ENCODE assay signal across 8 cellular contexts in the genomic region with DNA sequence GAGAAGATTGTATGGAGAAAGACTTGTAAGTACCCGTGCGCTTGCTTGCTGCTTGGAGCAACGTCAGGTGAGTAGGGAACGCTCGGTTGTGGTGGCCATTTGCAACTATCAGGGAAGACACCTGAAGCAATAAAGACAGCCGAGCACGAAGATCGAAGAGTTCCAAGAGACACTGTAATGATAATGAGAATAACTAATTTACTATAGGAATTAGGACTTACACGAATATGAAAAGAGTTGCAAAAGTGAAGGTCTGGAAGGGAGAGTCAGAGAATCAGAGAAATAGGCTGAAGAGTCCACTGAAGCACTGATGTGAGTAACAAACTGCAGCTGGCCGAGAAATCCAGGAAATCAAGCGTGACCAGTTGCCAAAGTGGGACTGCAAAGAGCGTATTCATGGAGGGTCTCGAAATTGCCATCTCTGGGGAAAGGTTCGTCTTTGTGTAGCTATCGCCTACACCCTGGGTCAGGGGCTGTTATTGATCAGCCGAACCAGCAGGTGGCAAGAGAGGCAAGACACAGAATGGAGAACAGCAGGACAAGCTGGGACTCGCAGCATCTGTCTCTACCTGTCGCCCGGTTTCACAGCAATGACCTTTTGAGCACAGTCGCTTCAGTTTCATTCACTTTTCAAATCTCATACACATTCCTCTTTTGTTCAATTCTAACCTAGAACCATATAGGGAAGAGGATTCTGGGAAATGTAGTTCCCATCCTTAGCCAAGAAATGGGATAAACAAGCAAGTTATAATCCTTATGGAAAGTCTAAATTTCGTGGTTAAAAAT. TPM values are rescaled to one million over a fixed set of nuclear protein-coding genes. Genes with fewer than 3 reads are reported as not detected.
DNase-seq lines count a peak whose midpoint lies in the region; ATAC-seq, FAIRE-seq and TF ChIP-seq lines count a peak whose summit lies in the region.

No MANE protein-coding gene starts in this region.

- H2AFZ ChIP-seq in KMS-11 (ENCODE audit: low read depth) = peak overlapping the region; percentile 94

- no peak overlapping the region for H3K27ac ChIP-seq in KMS-11
- no peak overlapping the region for H3K27ac ChIP-seq in subcutaneous abdominal adipose tissue (ENCODE audit: low read depth, low read length)

- H3K4me3 ChIP-seq in KMS-11 (IDR thresholded peaks at IDR 0.05; ENCODE audit: insufficient read depth, low read depth, low read length) (no peak overlapping the region), fibroblast of villous mesenchyme (ENCODE audit: low read depth, low read length) (peak overlapping the region; percentile 60), subcutaneous abdominal adipose tissue (ENCODE audit: low read depth in 1 of 5, low read length in 5 of 5) (peak overlapping the region; percentile 58 to 90 (median 82))

- H3K36me3 ChIP-seq in KMS-11 (ENCODE audit: insufficient read depth) (no peaks in the 10 kb centered on the region), subcutaneous abdominal adipose tissue (ENCODE audit: control insufficient read depth in 5 of 5, insufficient read depth in 5 of 5, low read length in 5 of 5) (no peaks in the 10 kb centered on the region)

- H3K4me1 Mint-ChIP-seq in activated T-helper 17 cell treated with anti-CD3 and anti-CD28 coated beads, Interleukin-2, amount 50 U/mL, for 72 hours = peaks cover 9% of the 10 kb centered on the region
- H3K4me1 Mint-ChIP-seq in neural crest cell = peaks cover 18% of the 10 kb centered on the region

- no peaks in the 10 kb centered on the region for H3K36me3 Mint-ChIP-seq in activated T-helper 17 cell treated with anti-CD3 and anti-CD28 coated beads, Interleukin-2, amount 50 U/mL, for 72 hours (ENCODE audit: low read depth)
- no peaks in the 10 kb centered on the region for H3K36me3 Mint-ChIP-seq in neural crest cell (ENCODE audit: low read depth)

- no peaks in the 10 kb centered on the region for H3K79me2 ChIP-seq in KMS-11 (ENCODE audit: insufficient read depth, low read depth)

- no peaks in the 10 kb centered on the region for H3K27me3 Mint-ChIP-seq in activated T-helper 17 cell treated with anti-CD3 and anti-CD28 coated beads, Interleukin-2, amount 50 U/mL, for 72 hours
- no peaks in the 10 kb centered on the region for H3K27me3 Mint-ChIP-seq in neural crest cell (ENCODE audit: low read depth)

- no peak for FAIRE-seq in RCC 7860 (lab: Jason Lieb, UNC)

- H3K4me2 ChIP-seq in KMS-11 = peak overlapping the region; percentile 26

- no peak overlapping the region for H3K27ac Mint-ChIP-seq in activated T-helper 17 cell treated with anti-CD3 and anti-CD28 coated beads, Interleukin-2, amount 50 U/mL, for 72 hours
- H3K27ac Mint-ChIP-seq in neural crest cell (ENCODE audit: unreplicated experiment) = peak overlapping the region; percentile 94

- H3K4me3 Mint-ChIP-seq in activated T-helper 17 cell treated with anti-CD3 and anti-CD28 coated beads, Interleukin-2, amount 50 U/mL, for 72 hours = peak overlapping the region; percentile 85
- peak overlapping the region; percentile 94 for H3K4me3 Mint-ChIP-seq in neural crest cell

- H3K9ac ChIP-seq in KMS-11 = no peak overlapping the region
- peak overlapping the region in 4 of 5 donors; percentile 15 to 68 (median 67) for H3K9ac ChIP-seq in subcutaneous abdominal adipose tissue (ENCODE audit: low read length in 5 of 5)

- H3K9me3 ChIP-seq in subcutaneous abdominal adipose tissue (ENCODE audit: control insufficient read depth in 5 of 5, low read length in 5 of 5) = no peaks in the 10 kb centered on the region

- H3K27me3 ChIP-seq in KMS-11 (ENCODE audit: insufficient read depth, low read depth) (no peaks in the 10 kb centered on the region), subcutaneous abdominal adipose tissue (ENCODE audit: control insufficient read depth in 5 of 5, insufficient read depth in 4 of 5, low read length in 5 of 5) (no peaks in the 10 kb centered on the region)

- H3K4me1 ChIP-seq in KMS-11 (ENCODE audit: low read depth, poor library complexity, severe bottlenecking) (peaks cover 5% of the 10 kb centered on the region), subcutaneous abdominal adipose tissue (ENCODE audit: control insufficient read depth in 5 of 5, insufficient read depth in 5 of 5, low read length in 5 of 5) (peaks cover 0 to 10% (median 8%) of the 10 kb centered on the region in 5 donors)

- DNase-seq in EH (ENCODE audit: low read depth) (peak; percentile 65), RCC 7860 (ENCODE audit: low spot score) (peak; percentile 31), fibroblast of villous mesenchyme (ENCODE audit: low read depth) (peak; percentile 57), neural crest cell (ENCODE audit: low read depth, low spot score) (peak; percentile 55)

- H4K20me1 ChIP-seq in KMS-11 (ENCODE audit: insufficient read depth) = no peaks in the 10 kb centered on the region

- peak; percentile 100 for ATAC-seq in GM21825 (IDR thresholded peaks at IDR 0.05; ENCODE audit: unreplicated experiment)
- peak; percentile 100 for ATAC-seq in activated T-helper 17 cell treated with anti-CD3 and anti-CD28 coated beads, Interleukin-2, amount 50 U/mL, for 72 hours (replicated peaks)

- TF ChIP-seq CTCF in KMS-11 (conservative IDR thresholded peaks at IDR 0.05; ENCODE audit: low read depth, low read length) (peak; percentile 81), fibroblast of villous mesenchyme (IDR thresholded peaks at IDR 0.05; ENCODE audit: insufficient read depth, low read depth, low read length) (peak; percentile 92), neural crest cell (conservative IDR thresholded peaks at IDR 0.05) (peak; percentile 91)

- H3K9me3 Mint-ChIP-seq in activated T-helper 17 cell treated with anti-CD3 and anti-CD28 coated beads, Interleukin-2, amount 50 U/mL, for 72 hours = no peaks in the 10 kb centered on the region
- H3K9me3 Mint-ChIP-seq in neural crest cell = peaks cover 3% of the 10 kb centered on the region

RNA-seq across cellular contexts. Expression of a gene that starts 26.2 kb away (rescaled TPM):
- total RNA-seq in activated T-helper 17 cell treated with anti-CD3 and anti-CD28 coated beads, Interleukin-2, amount 50 U/mL, for 72 hours = 10 to 100 TPM; 43.3 to 70.8 TPM
- 24.8 and 43.6 TPM in 2 replicates for total RNA-seq in fibroblast of villous mesenchyme
- 78.1 and 79.9 TPM in 2 replicates for total RNA-seq in neural crest cell

RNA-seq across cellular contexts. Expression of a gene that starts 37.2 kb away (rescaled TPM):
- 10 to 100 TPM; 45.3 to 91.4 TPM for total RNA-seq in activated T-helper 17 cell treated with anti-CD3 and anti-CD28 coated beads, Interleukin-2, amount 50 U/mL, for 72 hours
- total RNA-seq in fibroblast of villous mesenchyme (52.2 and 57.9 TPM in 2 replicates), neural crest cell (46.2 and 48.1 TPM in 2 replicates)
